In the genomic region with DNA sequence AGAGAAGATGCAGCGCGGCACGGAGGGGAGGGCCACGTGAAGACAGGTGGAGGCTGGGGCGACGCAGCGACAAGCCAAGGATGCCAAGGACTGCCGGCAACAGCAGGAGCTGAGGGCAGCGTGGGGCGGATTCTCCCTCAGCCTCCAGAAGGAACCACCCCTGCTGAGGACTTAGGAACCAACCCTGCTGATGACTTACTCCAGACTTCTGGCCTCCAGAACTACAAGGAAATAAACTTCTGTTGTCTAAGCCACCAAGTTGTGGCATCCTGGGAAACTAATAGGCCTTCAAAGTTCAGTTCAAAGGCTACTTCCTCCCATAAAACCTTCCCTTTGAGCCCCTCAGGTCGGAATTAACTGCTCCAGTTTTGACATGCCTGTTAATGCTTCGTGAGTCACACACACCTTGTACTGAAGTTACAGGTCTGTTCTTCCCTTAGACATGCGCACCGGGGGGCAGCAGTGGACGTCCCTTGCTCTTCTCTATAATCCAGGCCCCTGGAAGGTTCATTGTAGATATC, we compare ENCODE assay signal across 1 cellular context.
TF ChIP-seq lines count a peak whose summit lies in the region.

No MANE protein-coding gene starts in this region.

TF ChIP-seq in HepG2, 621 proteins besides CTCF, POLR2A, EP300 and RAD21:
- TF ChIP-seq, protein P1, sequence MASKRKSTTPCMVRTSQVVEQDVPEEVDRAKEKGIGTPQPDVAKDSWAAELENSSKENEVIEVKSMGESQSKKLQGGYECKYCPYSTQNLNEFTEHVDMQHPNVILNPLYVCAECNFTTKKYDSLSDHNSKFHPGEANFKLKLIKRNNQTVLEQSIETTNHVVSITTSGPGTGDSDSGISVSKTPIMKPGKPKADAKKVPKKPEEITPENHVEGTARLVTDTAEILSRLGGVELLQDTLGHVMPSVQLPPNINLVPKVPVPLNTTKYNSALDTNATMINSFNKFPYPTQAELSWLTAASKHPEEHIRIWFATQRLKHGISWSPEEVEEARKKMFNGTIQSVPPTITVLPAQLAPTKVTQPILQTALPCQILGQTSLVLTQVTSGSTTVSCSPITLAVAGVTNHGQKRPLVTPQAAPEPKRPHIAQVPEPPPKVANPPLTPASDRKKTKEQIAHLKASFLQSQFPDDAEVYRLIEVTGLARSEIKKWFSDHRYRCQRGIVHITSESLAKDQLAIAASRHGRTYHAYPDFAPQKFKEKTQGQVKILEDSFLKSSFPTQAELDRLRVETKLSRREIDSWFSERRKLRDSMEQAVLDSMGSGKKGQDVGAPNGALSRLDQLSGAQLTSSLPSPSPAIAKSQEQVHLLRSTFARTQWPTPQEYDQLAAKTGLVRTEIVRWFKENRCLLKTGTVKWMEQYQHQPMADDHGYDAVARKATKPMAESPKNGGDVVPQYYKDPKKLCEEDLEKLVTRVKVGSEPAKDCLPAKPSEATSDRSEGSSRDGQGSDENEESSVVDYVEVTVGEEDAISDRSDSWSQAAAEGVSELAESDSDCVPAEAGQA (IDR thresholded peaks at IDR 0.05; ENCODE audit: low read depth): no peak
- TF ChIP-seq, protein P1 (CRISPR knock-in tag; IDR thresholded peaks at IDR 0.05; ENCODE audit: borderline replicate concordance): no peak
- no peak for TF ChIP-seq DNMT3B (CRISPR knock-in tag; conservative IDR thresholded peaks at IDR 0.05)
- no peak for TF ChIP-seq XBP1 (CRISPR knock-in tag; IDR thresholded peaks at IDR 0.05)
- TF ChIP-seq, protein P2, sequence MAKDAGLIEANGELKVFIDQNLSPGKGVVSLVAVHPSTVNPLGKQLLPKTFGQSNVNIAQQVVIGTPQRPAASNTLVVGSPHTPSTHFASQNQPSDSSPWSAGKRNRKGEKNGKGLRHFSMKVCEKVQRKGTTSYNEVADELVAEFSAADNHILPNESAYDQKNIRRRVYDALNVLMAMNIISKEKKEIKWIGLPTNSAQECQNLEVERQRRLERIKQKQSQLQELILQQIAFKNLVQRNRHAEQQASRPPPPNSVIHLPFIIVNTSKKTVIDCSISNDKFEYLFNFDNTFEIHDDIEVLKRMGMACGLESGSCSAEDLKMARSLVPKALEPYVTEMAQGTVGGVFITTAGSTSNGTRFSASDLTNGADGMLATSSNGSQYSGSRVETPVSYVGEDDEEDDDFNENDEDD (CRISPR knock-in tag; IDR thresholded peaks at IDR 0.05; ENCODE audit: borderline replicate concordance): no peak
- no peak for TF ChIP-seq ZNF782 (CRISPR knock-in tag; IDR thresholded peaks at IDR 0.05; ENCODE audit: borderline replicate concordance)
- TF ChIP-seq ZKSCAN1 (IDR thresholded peaks at IDR 0.05; ENCODE audit: low read length): no peak
- 0 out of 2 replicates have a peak, but pooled peaks have one; percentile 5 for TF ChIP-seq STAG1 (CRISPR knock-in tag; IDR thresholded peaks at IDR 0.05)
